Comparison of ENCODE assay signal across 12 cellular contexts in the genomic region with DNA sequence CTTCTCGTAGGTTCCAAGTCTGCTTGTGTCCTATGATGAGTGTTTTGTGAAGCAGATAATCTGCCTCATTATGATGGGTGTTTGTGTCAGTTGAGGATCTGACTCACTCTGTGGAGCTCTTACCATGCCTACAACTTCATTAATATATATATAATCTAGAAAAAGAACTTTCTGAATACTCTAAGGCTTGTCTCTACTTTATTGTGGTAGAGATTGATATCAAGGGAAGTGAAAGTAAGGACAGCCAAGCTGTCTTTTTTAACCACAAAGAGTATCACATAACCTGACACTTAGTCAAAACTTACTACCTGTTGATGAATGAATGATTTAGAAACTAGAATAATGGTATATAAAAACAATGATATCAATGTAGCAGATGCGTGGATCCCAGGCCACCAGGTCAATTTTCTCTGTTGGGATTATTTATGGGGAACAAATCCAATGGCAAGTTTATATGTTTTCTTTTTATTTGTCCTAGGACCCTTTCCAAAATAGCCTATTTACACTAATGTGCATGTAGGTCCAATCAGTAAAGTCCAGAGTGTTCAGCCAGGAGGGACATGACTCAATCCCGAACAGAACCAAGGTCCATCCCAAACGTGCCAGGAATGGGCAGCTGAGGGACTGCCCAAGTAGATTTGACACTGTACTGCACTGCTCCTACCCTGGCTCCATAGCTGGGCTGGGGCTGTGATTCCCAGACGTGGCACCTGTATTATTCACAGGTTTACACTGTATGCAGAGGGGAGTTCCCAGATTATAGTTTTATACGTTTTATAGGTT.
A peak's percentile ranks its signal among the peaks of the same experiment; 100 is the strongest.
DNase-seq lines count a peak whose midpoint lies in the region; ATAC-seq, FAIRE-seq and TF ChIP-seq lines count a peak whose summit lies in the region.
"Had no signal": no experiment of that assay in that cellular context is flagged by ENCODE, and none has a peak within 500 bp of the region (broad histone marks: within the 10 kb centered on the region; RNA-seq: fewer than 3 reads in every experiment).

No MANE protein-coding gene starts in this region.

- H3K4me1 ChIP-seq in spleen (no peaks in the 10 kb centered on the region), aorta (ENCODE audit: control insufficient read depth in 1 of 2, insufficient read depth in 2 of 2, low read length in 2 of 2) (no peaks in the 10 kb centered on the region)
- H3K4me1 ChIP-seq: uterus had no signal

- peaks cover 0 to 4% (median 0%) of the 10 kb centered on the region in 8 donors for H3K9me3 ChIP-seq in spleen
- H3K9me3 ChIP-seq in aorta (ENCODE audit: control insufficient read depth, low read length), result peaks cover 1% of the 10 kb centered on the region
- H3K9me3 ChIP-seq: ovary, uterus had no signal

- no peak for FAIRE-seq in HTR-8/SVneo (lab: Jason Lieb, UNC)
- FAIRE-seq: D721Med had no signal

- TF ChIP-seq POLR2A in spleen (IDR thresholded peaks at IDR 0.05), result no peak

- peak; percentile 94 for ATAC-seq in GM19395 (IDR thresholded peaks at IDR 0.05; ENCODE audit: unreplicated experiment)
- ATAC-seq in HG02885 (IDR thresholded peaks at IDR 0.05; ENCODE audit: poor library complexity, unreplicated experiment), result peak; percentile 86
- ATAC-seq in HG03565 (IDR thresholded peaks at IDR 0.05; ENCODE audit: unreplicated experiment), result peak; percentile 94
- ATAC-seq in aorta (ENCODE audit: low FRiP score), result no peak

- H3K27ac ChIP-seq in spleen (no peak overlapping the region), aorta (ENCODE audit: low read depth in 1 of 2, low read length in 2 of 2) (no peak overlapping the region)
- H3K27ac ChIP-seq: ovary, uterus had no signal

- WGBS in spleen, 5 donors, result 54 to 66% (median 64%) methylated on average over 6 of the region's 6 CpGs
- WGBS in aorta, 2 donors, result 74 to 80% methylated on average over 5 to 6 of the region's 6 CpGs

- intact Hi-C loops in spleen (cut with DNase I; ENCODE audit: low total_unique reads) (no loop called here), aorta (cut with DNase I) (no loop called here)

- H3K4me3 ChIP-seq in GM12865 (ENCODE audit: low read depth, low read length) (no peak overlapping the region), spleen (no peak overlapping the region), aorta (ENCODE audit: low read length in 2 of 2) (no peak overlapping the region)
- H3K4me3 ChIP-seq: ovary, uterus had no signal

- peak; percentile 2 for DNase-seq in GM12865 (ENCODE audit: low read depth)
- DNase-seq in spleen, result no peak
- no peak for DNase-seq in aorta
- DNase-seq in HTR-8/SVneo (ENCODE audit: insufficient read length, low spot score), result no peak
- no peak for DNase-seq in NCI-H2029 treated with DMSO at 0.1 percent for 48 hours (lab: John Stamatoyannopoulos, UW)
- DNase-seq: activated B cell treated with CpG ODN at 0.5 μM for 24 hours, ovary, uterus had no signal

- H3K27me3 ChIP-seq in spleen (replicated peaks in 1 of 7), result no peaks in the 10 kb centered on the region
- no peaks in the 10 kb centered on the region for H3K27me3 ChIP-seq in aorta (ENCODE audit: control insufficient read depth in 1 of 2, insufficient read depth in 2 of 2, low read length in 1 of 2)
- H3K27me3 ChIP-seq: ovary, uterus had no signal

- H3K36me3 ChIP-seq in spleen (no peaks in the 10 kb centered on the region), aorta (ENCODE audit: control insufficient read depth in 1 of 2, insufficient read depth in 2 of 2, low read length in 1 of 2) (no peaks in the 10 kb centered on the region)
- H3K36me3 ChIP-seq: ovary, uterus had no signal

- TF ChIP-seq CTCF in GM12865 (IDR thresholded peaks at IDR 0.05; ENCODE audit: insufficient read depth, low read depth, low read length, missing control alignments), result no peak
- TF ChIP-seq CTCF in spleen (IDR thresholded peaks at IDR 0.05 in 8 of 11, conservative IDR thresholded peaks at IDR 0.05 in 3 of 11), result no peak
